ENCODE assay signal across 9 cellular contexts in genomic region chr11:27362032-27362431, GRCh38. TPM values are rescaled to one million over a fixed set of nuclear protein-coding genes. Genes with fewer than 3 reads are reported as not detected.
DNase-seq lines count a peak whose midpoint lies in the region; ATAC-seq and TF ChIP-seq lines count a peak whose summit lies in the region.
"Had no signal": no experiment of that assay in that cellular context is flagged by ENCODE, and none has a peak within 500 bp of the region (broad histone marks: within the 10 kb centered on the region; RNA-seq: fewer than 3 reads in every experiment).

No MANE protein-coding gene starts in this region.

- H3K36me3 Mint-ChIP-seq in stimulated activated naive CD8-positive, alpha-beta T cell treated with anti-CD3 and anti-CD28 coated beads, Interleukin-15, Interleukin-2, amounts not matched to agents 100 ng/mL and 50 ng/mL, for 24 hours (ENCODE audit: low read depth) = no peaks in the 10 kb centered on the region
- no peaks in the 10 kb centered on the region for H3K36me3 Mint-ChIP-seq in WTC11

- no peaks in the 10 kb centered on the region for H3K9me3 Mint-ChIP-seq in stimulated activated naive CD8-positive, alpha-beta T cell treated with anti-CD3 and anti-CD28 coated beads, Interleukin-15, Interleukin-2, amounts not matched to agents 100 ng/mL and 50 ng/mL, for 24 hours
- no peaks in the 10 kb centered on the region for H3K9me3 Mint-ChIP-seq in WTC11

- DNase-seq in stimulated activated naive CD8-positive, alpha-beta T cell treated with anti-CD3 and anti-CD28 coated beads, Interleukin-15, Interleukin-2, amounts not matched to agents 100 U/mL and 50 U/mL, for 24 hours = no peak
- DNase-seq in WTC11 (ENCODE audit: low spot score) (no peak), occipital lobe (lab: John Stamatoyannopoulos, UW) (no peak), NCI-H446 (lab: John Stamatoyannopoulos, UW) (no peak)
- DNase-seq: stimulated activated CD8-positive, alpha-beta memory T cell treated with anti-CD3 and anti-CD28 coated beads, Interleukin-4, amount 100 ng/mL, for 48 hours had no signal

- H3K4me3 Mint-ChIP-seq in stimulated activated naive CD8-positive, alpha-beta T cell treated with anti-CD3 and anti-CD28 coated beads, Interleukin-15, Interleukin-2, amounts not matched to agents 100 ng/mL and 50 ng/mL, for 24 hours = peak overlapping the region; percentile 96
- H3K4me3 Mint-ChIP-seq in WTC11 = peak overlapping the region; percentile 83

- TF ChIP-seq CTCF in WTC11 (IDR thresholded peaks at IDR 0.05) = no peak

- H3K27ac Mint-ChIP-seq in stimulated activated naive CD8-positive, alpha-beta T cell treated with anti-CD3 and anti-CD28 coated beads, Interleukin-15, Interleukin-2, amounts not matched to agents 100 ng/mL and 50 ng/mL, for 24 hours = peak overlapping the region; percentile 96
- no peak overlapping the region for H3K27ac Mint-ChIP-seq in WTC11

- CTCF ChIA-PET in WTC11 (lab: Charles Lee) = no interaction called here

- POLR2A ChIA-PET in WTC11 (lab: Charles Lee) = no interaction called here

- no peaks in the 10 kb centered on the region for H3K27me3 Mint-ChIP-seq in stimulated activated naive CD8-positive, alpha-beta T cell treated with anti-CD3 and anti-CD28 coated beads, Interleukin-15, Interleukin-2, amounts not matched to agents 100 ng/mL and 50 ng/mL, for 24 hours
- no peaks in the 10 kb centered on the region for H3K27me3 Mint-ChIP-seq in WTC11 (ENCODE audit: low read depth)

- no peak for ATAC-seq in stimulated activated naive CD8-positive, alpha-beta T cell treated with anti-CD3 and anti-CD28 coated beads, Interleukin-15, Interleukin-2, amounts not matched to agents 100 U/mL and 50 U/mL, for 24 hours
- ATAC-seq in WTC11 (no peak), GM19328 (IDR thresholded peaks at IDR 0.05; ENCODE audit: unreplicated experiment) (no peak), HG02763 (IDR thresholded peaks at IDR 0.05; ENCODE audit: unreplicated experiment) (no peak)

- H3K4me3 ChIP-seq in iPS-11a (ENCODE audit: low read depth, low read length) = peak overlapping the region; percentile 92

- H3K4me1 Mint-ChIP-seq in stimulated activated naive CD8-positive, alpha-beta T cell treated with anti-CD3 and anti-CD28 coated beads, Interleukin-15, Interleukin-2, amounts not matched to agents 100 ng/mL and 50 ng/mL, for 24 hours (ENCODE audit: low read depth) = peaks cover 27% of the 10 kb centered on the region
- H3K4me1 Mint-ChIP-seq in WTC11 = peaks cover 32% of the 10 kb centered on the region

TF ChIP-seq in WTC11, 78 proteins besides CTCF, POLR2A, EP300 and RAD21:
- TF ChIP-seq SMAD3 (CRISPR knock-in tag; IDR thresholded peaks at IDR 0.05; ENCODE audit: borderline replicate concordance) (no peak), SOX15 (CRISPR knock-in tag; IDR thresholded peaks at IDR 0.05) (no peak), ZNF416 (CRISPR knock-in tag; IDR thresholded peaks at IDR 0.05) (no peak), AFF4 (CRISPR knock-in tag; IDR thresholded peaks at IDR 0.05; ENCODE audit: borderline replicate concordance) (no peak), MLX (CRISPR knock-in tag; IDR thresholded peaks at IDR 0.05) (no peak), ATF1 (CRISPR knock-in tag; IDR thresholded peaks at IDR 0.05) (no peak), MYBL2 (CRISPR knock-in tag; IDR thresholded peaks at IDR 0.05) (no peak), FOXP1 (CRISPR knock-in tag; IDR thresholded peaks at IDR 0.05; ENCODE audit: borderline replicate concordance) (no peak)

RNA-seq across cellular contexts. Expression of gene CCDC34, which starts 1.0 kb away (rescaled TPM):
- total RNA-seq in WTC11 (2021) (18.9 to 23.7 TPM (median 22.8 TPM) in 3 replicates), occipital lobe (5.9 TPM)
